ENCODE assay signal across 11 cellular contexts in the genomic region with DNA sequence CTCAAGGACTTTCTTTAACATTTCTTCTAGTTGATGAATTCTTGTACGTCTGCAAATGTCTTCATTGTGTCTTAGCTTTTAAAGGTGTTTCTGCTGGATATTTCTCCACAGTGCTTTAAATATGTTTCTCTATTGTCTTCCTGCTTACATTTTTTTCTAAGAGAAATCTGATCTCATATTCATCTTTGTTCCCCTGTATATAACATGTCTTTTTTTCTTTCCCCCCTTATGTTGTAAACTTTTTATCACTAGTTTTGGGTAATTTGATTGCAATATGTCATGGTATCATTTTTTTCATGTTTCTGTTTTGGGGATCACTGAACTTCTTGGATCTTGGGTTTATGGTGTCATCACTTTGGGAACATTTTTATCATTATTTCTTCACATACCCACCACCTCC.
"Had no signal": no experiment of that assay in that cellular context is flagged by ENCODE, and none has a peak within 500 bp of the region (broad histone marks: within the 10 kb centered on the region; RNA-seq: fewer than 3 reads in every experiment).

No MANE protein-coding gene starts in this region.

- H3K27ac ChIP-seq: GM23248 had no signal

- H3K4me1 ChIP-seq: HAP-1 had no signal

- H3K4me1 Mint-ChIP-seq: GM23338, H9 had no signal

- H3K9ac ChIP-seq: GM23248 had no signal

- H3K4me3 Mint-ChIP-seq: GM23338, H9, HFFc6 had no signal

- ATAC-seq: GM23338, HCT116 had no signal

- H3K4me3 ChIP-seq: GM23248, GM23338, HAP-1 had no signal

- FAIRE-seq: H1, H54 had no signal

- H3K27ac Mint-ChIP-seq: GM23338, H9, HFFc6 had no signal

- DNase-seq: GM23248, GOT3, H7, H9, HCEC 1CT, HFFc6 had no signal
